ENCODE assay signal across 18 cellular contexts in the genomic region with DNA sequence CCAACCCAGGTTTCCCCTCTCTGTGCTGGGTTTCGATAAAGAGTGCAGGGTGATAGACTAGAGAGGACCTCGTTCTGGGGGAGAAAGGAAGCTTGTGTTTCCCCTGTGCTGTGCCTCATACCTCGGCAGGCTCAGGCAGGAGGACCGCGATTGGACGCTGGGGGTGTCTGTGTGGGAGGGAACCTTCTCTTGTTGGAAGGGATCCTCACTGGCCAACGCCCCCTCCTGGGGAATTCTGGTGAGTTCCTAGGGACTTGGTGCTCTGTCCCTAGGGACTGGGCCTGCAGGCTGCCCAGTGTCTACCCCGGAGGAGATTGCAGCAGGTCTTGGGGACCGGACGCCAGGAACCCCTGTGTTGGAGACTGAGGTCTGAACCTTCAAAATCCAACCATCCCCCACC.
DNase-seq lines count a peak whose midpoint lies in the region; ATAC-seq and TF ChIP-seq lines count a peak whose summit lies in the region.
"Had no signal": no experiment of that assay in that cellular context is flagged by ENCODE, and none has a peak within 500 bp of the region (broad histone marks: within the 10 kb centered on the region; RNA-seq: fewer than 3 reads in every experiment).

No MANE protein-coding gene starts in this region.

- peaks cover 11% of the 10 kb centered on the region for H3K27me3 Mint-ChIP-seq in neural progenitor cell (ENCODE audit: insufficient read depth, low read depth)
- H3K27me3 Mint-ChIP-seq in activated CD4-positive, alpha-beta memory T cell treated with anti-CD3 and anti-CD28 coated beads, Interleukin-2, amount 10 ng/mL, durations not matched to agents 7 days and 5 days, result peaks cover 13% of the 10 kb centered on the region

- DNase-seq in ELF-1 (ENCODE audit: low read depth, low spot score), result peak; percentile 84
- DNase-seq in NCI-H69 (lab: John Stamatoyannopoulos, UW), result peak; percentile 13
- DNase-seq in Right ventricle myocardium superior, result peak; percentile 46
- peak; percentile 88 for DNase-seq in neural progenitor cell (ENCODE audit: low spot score)
- no peak for DNase-seq in activated CD4-positive, alpha-beta memory T cell treated with anti-CD3 and anti-CD28 coated beads, Interleukin-2, amount 10 ng/mL, durations not matched to agents 7 days and 5 days
- DNase-seq in amygdala (lab: John Stamatoyannopoulos, UW), result no peak
- DNase-seq: activated CD4-positive, alpha-beta T cell treated with anti-CD3 and anti-CD28 coated beads, Interleukin-2, amount 10 ng/mL, durations not matched to agents 24 days and 14 days; activated T-cell treated with anti-CD3 and anti-CD28 coated beads, Interleukin-2, amount 50 U/mL, for 24 hours; KG1; left lung; NCI-H1417; NCI-H446; stimulated activated CD4-positive, alpha-beta T cell treated with anti-CD3 and anti-CD28 coated beads, Interleukin-4, amount 100 ng/mL, for 1 hour had no signal

- CTCF ChIA-PET in activated CD4-positive, alpha-beta memory T cell treated with anti-CD3 and anti-CD28 coated beads, Interleukin-2, amount 10 ng/mL, durations not matched to agents 7 days and 5 days (lab: Charles Lee), result interaction anchor here (1.3 kb wide), 1 partner anchor 33 kb away, joined by 5 read pairs; no protein-coding TSS in a partner anchor

- no peak overlapping the region for H3K4me3 Mint-ChIP-seq in neural progenitor cell
- H3K4me3 Mint-ChIP-seq in activated CD4-positive, alpha-beta memory T cell treated with anti-CD3 and anti-CD28 coated beads, Interleukin-2, amount 10 ng/mL, durations not matched to agents 7 days and 5 days, result no peak overlapping the region
- H3K4me3 Mint-ChIP-seq: activated CD4-positive, alpha-beta T cell treated with anti-CD3 and anti-CD28 coated beads, Interleukin-2, amount 10 ng/mL, durations not matched to agents 24 days and 14 days; activated T-cell treated with anti-CD3 and anti-CD28 coated beads, Interleukin-2, amount 50 U/mL, for 24 hours; CD14-positive monocyte; type B pancreatic cell had no signal

- peaks cover 3% of the 10 kb centered on the region for H3K9me3 Mint-ChIP-seq in neural progenitor cell
- H3K9me3 Mint-ChIP-seq in activated CD4-positive, alpha-beta memory T cell treated with anti-CD3 and anti-CD28 coated beads, Interleukin-2, amount 10 ng/mL, durations not matched to agents 7 days and 5 days, result no peaks in the 10 kb centered on the region
- H3K9me3 Mint-ChIP-seq: activated CD4-positive, alpha-beta T cell treated with anti-CD3 and anti-CD28 coated beads, Interleukin-2, amount 10 ng/mL, durations not matched to agents 24 days and 14 days; activated T-cell treated with anti-CD3 and anti-CD28 coated beads, Interleukin-2, amount 50 U/mL, for 24 hours; type B pancreatic cell had no signal

- H4K20me1 ChIP-seq in neural progenitor cell (ENCODE audit: low read depth), result no peaks in the 10 kb centered on the region

- no peak overlapping the region for H3K4me3 ChIP-seq in neural progenitor cell
- H3K4me3 ChIP-seq: left lung, right lobe of liver had no signal

- H2AFZ ChIP-seq in neural progenitor cell (replicated peaks), result peak overlapping the region; percentile 55

- H3K27ac ChIP-seq in neural progenitor cell, result no peak overlapping the region
- H3K27ac ChIP-seq: left lung, right lobe of liver had no signal

- H3K4me1 Mint-ChIP-seq in neural progenitor cell, result peaks cover 46% of the 10 kb centered on the region
- no peaks in the 10 kb centered on the region for H3K4me1 Mint-ChIP-seq in activated CD4-positive, alpha-beta memory T cell treated with anti-CD3 and anti-CD28 coated beads, Interleukin-2, amount 10 ng/mL, durations not matched to agents 7 days and 5 days
- H3K4me1 Mint-ChIP-seq: activated CD4-positive, alpha-beta T cell treated with anti-CD3 and anti-CD28 coated beads, Interleukin-2, amount 10 ng/mL, durations not matched to agents 24 days and 14 days; CD14-positive monocyte had no signal

- H3K27ac Mint-ChIP-seq in neural progenitor cell, result peak overlapping the region; percentile 89
- no peak overlapping the region for H3K27ac Mint-ChIP-seq in activated CD4-positive, alpha-beta memory T cell treated with anti-CD3 and anti-CD28 coated beads, Interleukin-2, amount 10 ng/mL, durations not matched to agents 7 days and 5 days
- H3K27ac Mint-ChIP-seq: activated CD4-positive, alpha-beta T cell treated with anti-CD3 and anti-CD28 coated beads, Interleukin-2, amount 10 ng/mL, durations not matched to agents 24 days and 14 days; activated T-cell treated with anti-CD3 and anti-CD28 coated beads, Interleukin-2, amount 50 U/mL, for 24 hours; CD14-positive monocyte; type B pancreatic cell had no signal

- peaks cover 18% of the 10 kb centered on the region for H3F3A ChIP-seq in neural progenitor cell (ENCODE audit: low read depth)

- no peaks in the 10 kb centered on the region for H3K79me2 ChIP-seq in neural progenitor cell (ENCODE audit: low read depth)

- H3K9ac ChIP-seq in neural progenitor cell, result no peak overlapping the region

- peaks cover 22% of the 10 kb centered on the region for H3K4me1 ChIP-seq in neural progenitor cell
- H3K4me1 ChIP-seq: left lung, right lobe of liver had no signal

- POLR2A ChIA-PET in activated CD4-positive, alpha-beta memory T cell treated with anti-CD3 and anti-CD28 coated beads, Interleukin-2, amount 10 ng/mL, durations not matched to agents 7 days and 5 days (lab: Charles Lee), result no interaction called here

- H3K9me3 ChIP-seq in neural progenitor cell (ENCODE audit: low read depth), result no peaks in the 10 kb centered on the region
- H3K9me3 ChIP-seq: left lung, right lobe of liver had no signal

- intact Hi-C loops in Right ventricle myocardium superior (cut with DNase I), result no loop called here

- no peaks in the 10 kb centered on the region for H3K36me3 Mint-ChIP-seq in neural progenitor cell
- no peaks in the 10 kb centered on the region for H3K36me3 Mint-ChIP-seq in activated CD4-positive, alpha-beta memory T cell treated with anti-CD3 and anti-CD28 coated beads, Interleukin-2, amount 10 ng/mL, durations not matched to agents 7 days and 5 days (ENCODE audit: low read depth)
- H3K36me3 Mint-ChIP-seq: CD14-positive monocyte, type B pancreatic cell had no signal

- peak overlapping the region; percentile 52 for H3K4me2 ChIP-seq in neural progenitor cell

- H3K36me3 ChIP-seq in neural progenitor cell, result no peaks in the 10 kb centered on the region
- H3K36me3 ChIP-seq: left lung, right lobe of liver had no signal

- ATAC-seq in Right ventricle myocardium superior (ENCODE audit: poor library complexity) (peak; percentile 54), GM21528 (IDR thresholded peaks at IDR 0.05; ENCODE audit: low FRiP score, unreplicated experiment) (no peak), GM19328 (IDR thresholded peaks at IDR 0.05; ENCODE audit: unreplicated experiment) (no peak)
- ATAC-seq: left lung, right lobe of liver had no signal

- peak; percentile 49 for TF ChIP-seq CTCF in neural progenitor cell (IDR thresholded peaks at IDR 0.05)

- H3K27me3 ChIP-seq in neural progenitor cell, result no peaks in the 10 kb centered on the region
- H3K27me3 ChIP-seq: right lobe of liver had no signal

Comparison
In these comparisons a context has a peak if more than half of its experiments do, and no peak if none do; other contexts are left out.
1. DNase-seq: peak in ELF-1 (single experiment), NCI-H69 (single experiment), Right ventricle myocardium superior (single experiment) and neural progenitor cell (single experiment); none in activated CD4-positive, alpha-beta memory T cell treated with anti-CD3 and anti-CD28 coated beads, Interleukin-2, amount 10 ng/mL, durations not matched to agents 7 days and 5 days (single experiment) and amygdala (0 of 56).